Comparison of ENCODE assay signal across 16 cellular contexts in genomic region chr13:25581351-25581750, GRCh38.
A peak's percentile ranks its signal among the peaks of the same experiment; 100 is the strongest.
DNase-seq lines count a peak whose midpoint lies in the region; TF ChIP-seq lines count a peak whose summit lies in the region.
"Had no signal": no experiment of that assay in that cellular context is flagged by ENCODE, and none has a peak within 500 bp of the region (broad histone marks: within the 10 kb centered on the region; RNA-seq: fewer than 3 reads in every experiment).

No MANE protein-coding gene starts in this region.

- intact Hi-C loops in OCI-LY7 (cut with micrococcal nuclease; ENCODE audit: unreplicated experiment), result no loop called here

- H3K27ac Mint-ChIP-seq in glutamatergic neuron (ENCODE audit: unreplicated experiment), result peak overlapping the region; percentile 65
- H3K27ac Mint-ChIP-seq: CD4-positive, CD25-positive, alpha-beta regulatory T cell; GM23338 had no signal

- POLR2A ChIA-PET in OCI-LY7 (lab: Charles Lee), result no interaction called here

- CTCF ChIA-PET in OCI-LY7 (lab: Charles Lee; ENCODE audit: unreplicated experiment), result no interaction called here

- peaks cover 5% of the 10 kb centered on the region for H3K27me3 Mint-ChIP-seq in glutamatergic neuron (ENCODE audit: unreplicated experiment)

- H3K36me3 Mint-ChIP-seq in glutamatergic neuron (ENCODE audit: unreplicated experiment), result peaks cover 5% of the 10 kb centered on the region
- H3K36me3 Mint-ChIP-seq: CD4-positive, CD25-positive, alpha-beta regulatory T cell had no signal

- H3K4me3 Mint-ChIP-seq in glutamatergic neuron (ENCODE audit: unreplicated experiment), result no peak overlapping the region
- H3K4me3 Mint-ChIP-seq: CD4-positive, CD25-positive, alpha-beta regulatory T cell; GM23338 had no signal

- no peak overlapping the region for H3K27ac ChIP-seq in OCI-LY7 (ENCODE audit: low read depth, low read length, poor library complexity, severe bottlenecking)
- H3K27ac ChIP-seq: BLaER1 treated with 17β-estradiol and CSF1 and Interleukin-3, amounts not matched to agents 10 nM and 100 nM had no signal

- no peak overlapping the region for H2AFZ ChIP-seq in OCI-LY7 (ENCODE audit: low read length)
- H2AFZ ChIP-seq: GM23338 had no signal

- H3K9me3 Mint-ChIP-seq in glutamatergic neuron (ENCODE audit: unreplicated experiment), result peaks cover 2% of the 10 kb centered on the region
- H3K9me3 Mint-ChIP-seq: GM23338 had no signal

- peak; percentile 12 for DNase-seq in DMS 273 treated with DMSO at 0.1 percent for 48 hours (lab: John Stamatoyannopoulos, UW)
- DNase-seq in NCI-H2171 (lab: John Stamatoyannopoulos, UW), result peak; percentile 40
- peak; percentile 98 for DNase-seq in NCI-H82 treated with DMSO at 0.1 percent for 48 hours (lab: John Stamatoyannopoulos, UW; ENCODE audit: unreplicated experiment)
- DNase-seq in glutamatergic neuron, result no peak
- no peak for DNase-seq in stimulated activated CD4-positive, alpha-beta T cell treated with anti-CD3 and anti-CD28 coated beads, Interleukin-4, amount 100 ng/mL, for 1 hour
- DNase-seq in OCI-LY7 (ENCODE audit: low spot score), result no peak
- DNase-seq in epidermal melanocyte (ENCODE audit: insufficient read length, low spot score), result no peak
- DNase-seq: ACHN; CD4-positive, CD25-positive, alpha-beta regulatory T cell; DMS153; DMS79 treated with DMSO at 0.1 percent for 48 hours; EL; GDM1; H7 had no signal

- no peak for TF ChIP-seq CTCF in glutamatergic neuron (IDR thresholded peaks at IDR 0.05; ENCODE audit: partially characterized antibody, unreplicated experiment)
- TF ChIP-seq CTCF in OCI-LY7 (conservative IDR thresholded peaks at IDR 0.05; ENCODE audit: low read length), result no peak

- no peaks in the 10 kb centered on the region for H3K9me3 ChIP-seq in OCI-LY7 (ENCODE audit: low read length)
- H3K9me3 ChIP-seq: BLaER1 treated with 17β-estradiol and CSF1 and Interleukin-3, amounts not matched to agents 10 nM and 100 nM had no signal

- no peaks in the 10 kb centered on the region for H3K36me3 ChIP-seq in OCI-LY7 (ENCODE audit: insufficient read depth, low read length)
- H3K36me3 ChIP-seq: BLaER1 treated with 17β-estradiol and CSF1 and Interleukin-3, amounts not matched to agents 10 nM and 100 nM had no signal

- no peaks in the 10 kb centered on the region for H4K20me1 ChIP-seq in OCI-LY7 (ENCODE audit: insufficient read depth, low read length)
- H4K20me1 ChIP-seq: BLaER1 treated with 17β-estradiol and CSF1 and Interleukin-3, amounts not matched to agents 10 nM and 100 nM had no signal

- H3K4me1 ChIP-seq in OCI-LY7 (ENCODE audit: insufficient read depth, low read length, poor library complexity, severe bottlenecking), result no peaks in the 10 kb centered on the region

- no peak overlapping the region for H3K4me2 ChIP-seq in OCI-LY7 (ENCODE audit: low read length)
- H3K4me2 ChIP-seq: BLaER1 treated with 17β-estradiol and CSF1 and Interleukin-3, amounts not matched to agents 10 nM and 100 nM; GM23338 had no signal

- no peaks in the 10 kb centered on the region for H3K79me2 ChIP-seq in OCI-LY7 (ENCODE audit: insufficient read depth, low read depth, low read length)

- no TSS peak for BruUV-seq in OCI-LY7 (replicated peaks; lab: Mats Ljungman, UMichigan)

- no peaks in the 10 kb centered on the region for H3K9me2 ChIP-seq in OCI-LY7 (ENCODE audit: insufficient read depth, low read length)

- peaks cover 23% of the 10 kb centered on the region for H3K4me1 Mint-ChIP-seq in glutamatergic neuron (ENCODE audit: low read depth, unreplicated experiment)
- H3K4me1 Mint-ChIP-seq: CD4-positive, CD25-positive, alpha-beta regulatory T cell had no signal

- no peak overlapping the region for H3K4me3 ChIP-seq in OCI-LY7 (ENCODE audit: low read depth, low read length, poor library complexity, severe bottlenecking)
- H3K4me3 ChIP-seq: BLaER1 treated with 17β-estradiol and CSF1 and Interleukin-3, amounts not matched to agents 10 nM and 100 nM; GM23338 had no signal

Comparison
In these comparisons a context has a peak if more than half of its experiments do, and no peak if none do; other contexts are left out.
1. DNase-seq: peak in DMS 273 treated with DMSO at 0.1 percent for 48 hours (single experiment), NCI-H2171 (single experiment) and NCI-H82 treated with DMSO at 0.1 percent for 48 hours (single experiment); none in glutamatergic neuron (single experiment), stimulated activated CD4-positive, alpha-beta T cell treated with anti-CD3 and anti-CD28 coated beads, Interleukin-4, amount 100 ng/mL, for 1 hour (single experiment), OCI-LY7 (single experiment) and epidermal melanocyte (single experiment).